ENCODE assay signal across 26 cellular contexts in the genomic region with DNA sequence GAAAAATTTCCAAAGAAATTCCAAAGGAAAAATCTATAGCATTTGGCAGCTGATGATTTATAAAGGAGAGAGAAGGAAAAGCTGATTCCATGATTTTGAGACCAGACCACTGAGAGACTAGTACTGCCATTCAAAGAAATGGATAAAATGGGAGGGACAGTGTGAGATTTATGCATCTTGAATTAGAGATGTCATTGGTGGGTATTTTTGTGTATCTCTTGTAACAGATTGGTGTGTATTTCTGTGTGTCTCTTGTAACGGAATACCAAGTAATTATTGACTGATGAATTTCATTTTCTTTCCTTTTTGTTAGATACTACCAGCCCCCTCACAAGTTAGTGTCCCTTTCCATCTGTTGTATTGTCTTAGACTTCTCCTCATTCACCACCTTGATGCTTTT.
"Had no signal": no experiment of that assay in that cellular context is flagged by ENCODE, and none has a peak within 500 bp of the region (broad histone marks: within the 10 kb centered on the region; RNA-seq: fewer than 3 reads in every experiment).

No MANE protein-coding gene starts in this region.

- H3K4me1 ChIP-seq: body of pancreas, left lung, lower lobe of right lung, parathyroid adenoma, tibial nerve had no signal

- H3K79me2 ChIP-seq: parathyroid adenoma had no signal

- H3K27me3 ChIP-seq: body of pancreas, cardiac muscle cell, gastrocnemius medialis, left lung, sigmoid colon, spleen, tibial nerve had no signal

- H3K27ac Mint-ChIP-seq: activated B cell treated with CpG ODN at 0.5 μM for 24 hours; activated CD8-positive, alpha-beta T cell treated with anti-CD3 and anti-CD28 coated beads for 36 hours; activated T-helper 2 cell treated with anti-CD3 and anti-CD28 coated beads, Interferon-gamma antibody, Interleukin-2, Interleukin-4, amounts not matched to agents 10 μg/mL and 5 μg/mL and 100 μg/mL, durations not matched to agents 14 hours and 24 hours and 36 hours; effector memory CD8-positive, alpha-beta T cell; T-helper 2 cell treated with Interferon-gamma antibody and Interleukin-4, amounts not matched to agents 5 μg/mL and 100 μg/mL, for 36 hours had no signal

- H3K9me3 ChIP-seq: body of pancreas, gastrocnemius medialis, left lung, lower lobe of right lung, psoas muscle, sigmoid colon, spleen, tibial nerve had no signal

- H3K4me3 Mint-ChIP-seq: activated B cell treated with CpG ODN at 0.5 μM for 24 hours; activated CD8-positive, alpha-beta T cell treated with anti-CD3 and anti-CD28 coated beads for 36 hours; activated naive CD8-positive, alpha-beta T cell; effector memory CD8-positive, alpha-beta T cell; T-helper 2 cell treated with Interferon-gamma antibody and Interleukin-4, amounts not matched to agents 5 μg/mL and 100 μg/mL, for 36 hours had no signal

- FAIRE-seq: islet of Langerhans had no signal

- ATAC-seq: activated CD8-positive, alpha-beta T cell treated with anti-CD3 and anti-CD28 coated beads for 36 hours; body of pancreas; effector memory CD8-positive, alpha-beta T cell; gastrocnemius medialis; left lung; lower lobe of right lung had no signal

- H3K9ac ChIP-seq: parathyroid adenoma had no signal

- H3K9me3 Mint-ChIP-seq: activated B cell treated with CpG ODN at 0.5 μM for 24 hours; activated T-helper 2 cell treated with anti-CD3 and anti-CD28 coated beads, Interferon-gamma antibody, Interleukin-2, Interleukin-4, amounts not matched to agents 10 μg/mL and 5 μg/mL and 100 μg/mL, durations not matched to agents 14 hours and 24 hours and 36 hours; effector memory CD8-positive, alpha-beta T cell; T-helper 2 cell treated with Interferon-gamma antibody and Interleukin-4, amounts not matched to agents 5 μg/mL and 100 μg/mL, for 36 hours had no signal

- DNase-seq: activated B cell treated with CpG ODN at 0.5 μM for 24 hours; activated CD4-positive, alpha-beta T cell treated with anti-CD3 and anti-CD28 coated beads, Interleukin-2, amount 50 U/mL, for 1 hour; activated CD8-positive, alpha-beta T cell treated with anti-CD3 and anti-CD28 coated beads for 36 hours; activated naive CD4-positive, alpha-beta T cell; activated T-cell treated with anti-CD3 and anti-CD28 coated beads, Interleukin-2, amount 50 U/mL, for 48 hours; anterior cingulate cortex; body of pancreas; effector memory CD8-positive, alpha-beta T cell; erythroblast; gastrocnemius medialis; glutamatergic neuron; left lung; lower lobe of right lung; mesendoderm; psoas muscle; sigmoid colon; spleen; stimulated activated naive CD4-positive, alpha-beta T cell treated with Interleukin-2 at 50 U/mL for 16 hours had no signal

- H3K36me3 ChIP-seq: cardiac muscle cell, sigmoid colon had no signal

- H3K4me1 Mint-ChIP-seq: activated B cell treated with CpG ODN at 0.5 μM for 24 hours had no signal

- H3K4me3 ChIP-seq: body of pancreas, cardiac muscle cell, coronary artery, gastrocnemius medialis, left lung, lower lobe of right lung, psoas muscle, sigmoid colon, spleen, tibial nerve had no signal

- H3K27me3 Mint-ChIP-seq: activated B cell treated with CpG ODN at 0.5 μM for 24 hours; activated CD8-positive, alpha-beta T cell treated with anti-CD3 and anti-CD28 coated beads for 36 hours; activated naive CD8-positive, alpha-beta T cell; effector memory CD8-positive, alpha-beta T cell had no signal

- H3K27ac ChIP-seq: body of pancreas, cardiac muscle cell, coronary artery, gastrocnemius medialis, left lung, lower lobe of right lung, parathyroid adenoma, psoas muscle, spleen, tibial nerve had no signal

- H2AFZ ChIP-seq: parathyroid adenoma had no signal
